ENCODE assay signal across 11 cellular contexts in the genomic region with DNA sequence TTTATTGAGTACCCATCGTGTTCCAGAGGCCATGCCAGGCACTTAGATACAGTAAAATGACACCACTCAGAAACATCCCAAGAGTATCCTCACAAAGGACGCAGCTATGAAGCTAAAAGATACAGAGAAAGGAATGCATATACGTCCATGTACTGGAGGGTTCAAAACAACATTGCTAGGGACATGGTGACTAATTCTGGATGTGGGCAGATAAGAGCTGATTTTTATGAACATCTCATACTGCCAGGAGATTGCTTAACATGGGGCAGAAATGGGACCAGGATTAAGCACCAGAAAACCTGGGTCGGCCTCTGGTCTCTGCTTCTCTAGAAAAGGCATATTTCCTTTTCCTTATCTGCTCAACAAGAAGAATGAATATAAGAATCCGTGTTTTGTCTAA.
DNase-seq lines count a peak whose midpoint lies in the region; ATAC-seq and TF ChIP-seq lines count a peak whose summit lies in the region.
"Had no signal": no experiment of that assay in that cellular context is flagged by ENCODE, and none has a peak within 500 bp of the region (broad histone marks: within the 10 kb centered on the region; RNA-seq: fewer than 3 reads in every experiment).

No MANE protein-coding gene starts in this region.

- H3K36me3 Mint-ChIP-seq in activated T-cell treated with anti-CD3 and anti-CD28 coated beads, Interleukin-2, amount 50 U/mL, for 24 hours (ENCODE audit: low read depth): no peaks in the 10 kb centered on the region
- no peaks in the 10 kb centered on the region for H3K36me3 Mint-ChIP-seq in stimulated activated naive CD8-positive, alpha-beta T cell treated with anti-CD3 and anti-CD28 coated beads, Interleukin-15, Interleukin-2, amounts not matched to agents 100 ng/mL and 50 ng/mL, for 24 hours (ENCODE audit: low read depth)

- H3K4me3 ChIP-seq in choroid plexus epithelial cell (ENCODE audit: low read depth, low read length): no peak overlapping the region
- H3K4me3 ChIP-seq: thoracic aorta had no signal

- TF ChIP-seq CTCF in choroid plexus epithelial cell (conservative IDR thresholded peaks at IDR 0.05; ENCODE audit: low read depth, low read length): no peak

- H3K27me3 Mint-ChIP-seq in activated T-cell treated with anti-CD3 and anti-CD28 coated beads, Interleukin-2, amount 50 U/mL, for 24 hours: no peaks in the 10 kb centered on the region
- no peaks in the 10 kb centered on the region for H3K27me3 Mint-ChIP-seq in stimulated activated naive CD8-positive, alpha-beta T cell treated with anti-CD3 and anti-CD28 coated beads, Interleukin-15, Interleukin-2, amounts not matched to agents 100 ng/mL and 50 ng/mL, for 24 hours

- H3K4me1 Mint-ChIP-seq in activated T-cell treated with anti-CD3 and anti-CD28 coated beads, Interleukin-2, amount 50 U/mL, for 24 hours (ENCODE audit: low read depth): peaks cover 77% of the 10 kb centered on the region
- peaks cover 94% of the 10 kb centered on the region for H3K4me1 Mint-ChIP-seq in stimulated activated naive CD8-positive, alpha-beta T cell treated with anti-CD3 and anti-CD28 coated beads, Interleukin-15, Interleukin-2, amounts not matched to agents 100 ng/mL and 50 ng/mL, for 24 hours (ENCODE audit: low read depth)

- ATAC-seq in GM21515 (IDR thresholded peaks at IDR 0.05; ENCODE audit: unreplicated experiment) (no peak), GM18868 (IDR thresholded peaks at IDR 0.05; ENCODE audit: unreplicated experiment) (no peak)

- no peak overlapping the region for H3K4me3 Mint-ChIP-seq in activated T-cell treated with anti-CD3 and anti-CD28 coated beads, Interleukin-2, amount 50 U/mL, for 24 hours
- peak overlapping the region; percentile 72 for H3K4me3 Mint-ChIP-seq in stimulated activated naive CD8-positive, alpha-beta T cell treated with anti-CD3 and anti-CD28 coated beads, Interleukin-15, Interleukin-2, amounts not matched to agents 100 ng/mL and 50 ng/mL, for 24 hours

- H3K27ac Mint-ChIP-seq in activated T-cell treated with anti-CD3 and anti-CD28 coated beads, Interleukin-2, amount 50 U/mL, for 24 hours: peak overlapping the region; percentile 93
- H3K27ac Mint-ChIP-seq in stimulated activated naive CD8-positive, alpha-beta T cell treated with anti-CD3 and anti-CD28 coated beads, Interleukin-15, Interleukin-2, amounts not matched to agents 100 ng/mL and 50 ng/mL, for 24 hours: peak overlapping the region; percentile 98

- no peaks in the 10 kb centered on the region for H3K9me3 Mint-ChIP-seq in activated T-cell treated with anti-CD3 and anti-CD28 coated beads, Interleukin-2, amount 50 U/mL, for 24 hours
- H3K9me3 Mint-ChIP-seq in stimulated activated naive CD8-positive, alpha-beta T cell treated with anti-CD3 and anti-CD28 coated beads, Interleukin-15, Interleukin-2, amounts not matched to agents 100 ng/mL and 50 ng/mL, for 24 hours: no peaks in the 10 kb centered on the region

- DNase-seq in activated T-cell treated with anti-CD3 and anti-CD28 coated beads, Interleukin-2, amount 50 U/mL, for 24 hours: no peak
- no peak for DNase-seq in activated T-cell treated with anti-CD3 and anti-CD28 coated beads, Interleukin-2, amount 50 U/mL, for 1 hour
- DNase-seq in OCI-M1 (lab: John Stamatoyannopoulos, UW) (peak; percentile 18), choroid plexus epithelial cell (ENCODE audit: low read depth) (peak; percentile 64), retina (no peak)
- DNase-seq: activated CD4-positive, CD25-positive, alpha-beta regulatory T cell treated with anti-CD3 and anti-CD28 coated beads, Interleukin-2, amount 50 U/mL, for 72 hours; activated effector memory CD4-positive, alpha-beta T cell treated with anti-CD3 and anti-CD28 coated beads, Interleukin-2, amount 50 U/mL, for 16 hours had no signal

Comparison
In these comparisons a context has a peak if more than half of its experiments do, and no peak if none do; other contexts are left out.
1. DNase-seq: peak in OCI-M1 (single experiment) and choroid plexus epithelial cell (single experiment); none in activated T-cell treated with anti-CD3 and anti-CD28 coated beads, Interleukin-2, amount 50 U/mL, for 24 hours (single experiment), activated T-cell treated with anti-CD3 and anti-CD28 coated beads, Interleukin-2, amount 50 U/mL, for 1 hour (single experiment) and retina (single experiment).